Comparison of ENCODE assay signal across 8 cellular contexts in genomic region chr7:76502836-76503235, GRCh38. TPM values are rescaled to one million over a fixed set of nuclear protein-coding genes. Genes with fewer than 3 reads are reported as not detected.
"Had no signal": no experiment of that assay in that cellular context is flagged by ENCODE, and none has a peak within 500 bp of the region (broad histone marks: within the 10 kb centered on the region; RNA-seq: fewer than 3 reads in every experiment).

No MANE protein-coding gene starts in this region.

RNA-seq across cellular contexts. Expression of gene UPK3B, which starts 7.5 kb away (rescaled TPM):
- total RNA-seq: RPMI7951, SK-MEL-5 had no signal
- polyA plus RNA-seq: IgD-negative memory B cell had no signal

RNA-seq across cellular contexts. Expression of gene SPDYE16, which starts 40.3 kb away (rescaled TPM):
- total RNA-seq: activated B cell treated with CpG ODN at 0.5 μM for 24 hours, ascending aorta, cardiac septum, LHCN-M2, NCI-H460, RPMI7951, SK-MEL-5 had no signal
